39 cellular contexts compared by ENCODE assay signal in genomic region chr10:112302335-112302734, GRCh38. TPM values are rescaled to one million over a fixed set of nuclear protein-coding genes. Genes with fewer than 3 reads are reported as not detected.
"Had no signal": no experiment of that assay in that cellular context is flagged by ENCODE, and none has a peak within 500 bp of the region (broad histone marks: within the 10 kb centered on the region; RNA-seq: fewer than 3 reads in every experiment).

No MANE protein-coding gene starts in this region.

- DNase-seq: activated CD4-positive, alpha-beta memory T cell treated with anti-CD3 and anti-CD28 coated beads for 36 hours; activated CD4-positive, alpha-beta T cell treated with anti-CD3 and anti-CD28 coated beads for 36 hours; activated CD4-positive, alpha-beta T cell treated with anti-CD3 and anti-CD28 coated beads, Interleukin-2, amount 10 ng/mL, durations not matched to agents 24 days and 14 days; activated CD4-positive, CD25-positive, alpha-beta regulatory T cell; activated CD4-positive, CD25-positive, alpha-beta regulatory T cell treated with anti-CD3 and anti-CD28 coated beads, Interleukin-2, amount 50 U/mL, for 72 hours; activated CD8-positive, alpha-beta memory T cell treated with anti-CD3 and anti-CD28 coated beads, Interleukin-2, amount 10 ng/mL, durations not matched to agents 7 days and 5 days; activated CD8-positive, alpha-beta memory T cell treated with anti-CD3 and anti-CD28 coated beads, Interleukin-2, amount 50 U/mL, for 4 hours; activated CD8-positive, alpha-beta T cell treated with anti-CD3 and anti-CD28 coated beads, Interleukin-2, amount 10 ng/mL, durations not matched to agents 7 days and 5 days; activated effector memory CD4-positive, alpha-beta T cell treated with anti-CD3 and anti-CD28 coated beads, Interleukin-2, amount 50 U/mL, for 16 hours; activated naive CD4-positive, alpha-beta T cell treated with anti-CD3 and anti-CD28 coated beads for 36 hours; activated naive CD8-positive, alpha-beta T cell treated with anti-CD3 and anti-CD28 coated beads for 36 hours; activated naive CD8-positive, alpha-beta T cell treated with anti-CD3 and anti-CD28 coated beads, Interleukin-2, amount 50 U/mL, for 24 hours; activated T-cell treated with anti-CD3 and anti-CD28 coated beads, Interleukin-2, amount 50 U/mL, for 1 hour; activated T-cell treated with anti-CD3 and anti-CD28 coated beads, Interleukin-2, amount 50 U/mL, for 48 hours; adrenal gland; amygdala; aorta; body of pancreas; caudate nucleus; cortex of kidney; dermis blood vessel endothelial cell; effector CD4-positive, alpha-beta T cell; effector memory CD8-positive, alpha-beta T cell; erythroblast; foreskin keratinocyte; gastrocnemius medialis; T-helper 1 cell; T-helper 17 cell; T1000; WERI-Rb-1 had no signal

- H3K4me3 Mint-ChIP-seq: activated CD4-positive, alpha-beta memory T cell treated with anti-CD3 and anti-CD28 coated beads for 36 hours; activated CD4-positive, alpha-beta T cell treated with anti-CD3 and anti-CD28 coated beads for 36 hours; activated CD4-positive, alpha-beta T cell treated with anti-CD3 and anti-CD28 coated beads, Interleukin-2, amount 10 ng/mL, durations not matched to agents 24 days and 14 days; activated CD8-positive, alpha-beta memory T cell treated with anti-CD3 and anti-CD28 coated beads, Interleukin-2, amount 10 ng/mL, durations not matched to agents 7 days and 5 days; activated CD8-positive, alpha-beta T cell treated with anti-CD3 and anti-CD28 coated beads, Interleukin-2, amount 10 ng/mL, durations not matched to agents 7 days and 5 days; activated naive CD4-positive, alpha-beta T cell treated with anti-CD3 and anti-CD28 coated beads for 36 hours; activated naive CD4-positive, alpha-beta T cell treated with anti-CD3 and anti-CD28 coated beads, Interleukin-2, amount 50 U/mL, for 24 hours; activated naive CD8-positive, alpha-beta T cell treated with anti-CD3 and anti-CD28 coated beads for 36 hours; activated naive CD8-positive, alpha-beta T cell treated with anti-CD3 and anti-CD28 coated beads, Interleukin-2, amount 50 U/mL, for 24 hours; activated T-helper 1 cell treated with anti-CD3 and anti-CD28 coated beads, Interleukin-12 subunit alpha, Interleukin-12 subunit beta, Interleukin-2, Interleukin-4 antibody, amounts not matched to agents 30 ng/mL and 10 ng/mL and 1 ng/mL, durations not matched to agents 14 hours and 24 hours and 36 hours; effector memory CD8-positive, alpha-beta T cell; T-helper 17 cell; T-helper 2 cell treated with Interferon-gamma antibody and Interleukin-4, amounts not matched to agents 5 μg/mL and 100 μg/mL, for 36 hours had no signal

- FAIRE-seq: colon had no signal

- H3K27me3 Mint-ChIP-seq: activated naive CD4-positive, alpha-beta T cell treated with anti-CD3 and anti-CD28 coated beads, Interleukin-2, amount 50 U/mL, for 24 hours had no signal

- H3K4me1 ChIP-seq: adrenal gland, body of pancreas, esophagus muscularis mucosa, foreskin keratinocyte had no signal

- H3K27ac ChIP-seq: adrenal gland, body of pancreas, esophagus muscularis mucosa, foreskin keratinocyte, gastrocnemius medialis, WERI-Rb-1 had no signal

- H3K36me3 Mint-ChIP-seq: activated CD4-positive, alpha-beta memory T cell treated with anti-CD3 and anti-CD28 coated beads for 36 hours; activated CD8-positive, alpha-beta memory T cell treated with anti-CD3 and anti-CD28 coated beads, Interleukin-2, amount 10 ng/mL, durations not matched to agents 7 days and 5 days; activated naive CD4-positive, alpha-beta T cell treated with anti-CD3 and anti-CD28 coated beads, Interleukin-2, amount 50 U/mL, for 24 hours; activated naive CD8-positive, alpha-beta T cell treated with anti-CD3 and anti-CD28 coated beads for 36 hours had no signal

- H3K27me3 ChIP-seq: adrenal gland, body of pancreas, esophagus muscularis mucosa, foreskin keratinocyte, gastrocnemius medialis had no signal

- ATAC-seq: activated CD4-positive, alpha-beta T cell treated with anti-CD3 and anti-CD28 coated beads for 36 hours; activated CD8-positive, alpha-beta memory T cell treated with anti-CD3 and anti-CD28 coated beads, Interleukin-2, amount 10 ng/mL, durations not matched to agents 7 days and 5 days; activated CD8-positive, alpha-beta T cell treated with anti-CD3 and anti-CD28 coated beads, Interleukin-2, amount 10 ng/mL, durations not matched to agents 7 days and 5 days; activated naive CD8-positive, alpha-beta T cell treated with anti-CD3 and anti-CD28 coated beads, Interleukin-2, amount 50 U/mL, for 24 hours; body of pancreas; effector memory CD8-positive, alpha-beta T cell; foreskin keratinocyte; gastrocnemius medialis; T-helper 17 cell had no signal

- H3K4me3 ChIP-seq: adrenal gland, body of pancreas, esophagus muscularis mucosa, gastrocnemius medialis had no signal

- H3K36me3 ChIP-seq: adrenal gland, esophagus muscularis mucosa, gastrocnemius medialis, WERI-Rb-1 had no signal

- H3K4me1 Mint-ChIP-seq: activated CD4-positive, alpha-beta T cell treated with anti-CD3 and anti-CD28 coated beads for 36 hours; activated CD4-positive, alpha-beta T cell treated with anti-CD3 and anti-CD28 coated beads, Interleukin-2, amount 10 ng/mL, durations not matched to agents 24 days and 14 days; activated CD8-positive, alpha-beta memory T cell treated with anti-CD3 and anti-CD28 coated beads, Interleukin-2, amount 10 ng/mL, durations not matched to agents 7 days and 5 days; activated naive CD4-positive, alpha-beta T cell treated with anti-CD3 and anti-CD28 coated beads, Interleukin-2, amount 50 U/mL, for 24 hours; activated naive CD8-positive, alpha-beta T cell treated with anti-CD3 and anti-CD28 coated beads for 36 hours; activated naive CD8-positive, alpha-beta T cell treated with anti-CD3 and anti-CD28 coated beads, Interleukin-2, amount 50 U/mL, for 24 hours; T-helper 17 cell had no signal

- H3K9me3 ChIP-seq: adrenal gland, body of pancreas, esophagus muscularis mucosa, gastrocnemius medialis had no signal

- H3K9me3 Mint-ChIP-seq: activated CD4-positive, alpha-beta memory T cell treated with anti-CD3 and anti-CD28 coated beads for 36 hours; activated CD4-positive, alpha-beta T cell treated with anti-CD3 and anti-CD28 coated beads, Interleukin-2, amount 10 ng/mL, durations not matched to agents 24 days and 14 days; activated naive CD4-positive, alpha-beta T cell treated with anti-CD3 and anti-CD28 coated beads for 36 hours; activated naive CD4-positive, alpha-beta T cell treated with anti-CD3 and anti-CD28 coated beads, Interleukin-2, amount 50 U/mL, for 24 hours; activated naive CD8-positive, alpha-beta T cell treated with anti-CD3 and anti-CD28 coated beads for 36 hours; activated naive CD8-positive, alpha-beta T cell treated with anti-CD3 and anti-CD28 coated beads, Interleukin-2, amount 50 U/mL, for 24 hours; activated T-helper 1 cell treated with anti-CD3 and anti-CD28 coated beads, Interleukin-12 subunit alpha, Interleukin-12 subunit beta, Interleukin-2, Interleukin-4 antibody, amounts not matched to agents 30 ng/mL and 10 ng/mL and 1 ng/mL, durations not matched to agents 14 hours and 24 hours and 36 hours; activated T-helper 2 cell treated with anti-CD3 and anti-CD28 coated beads, Interferon-gamma antibody, Interleukin-2, Interleukin-4, amounts not matched to agents 10 μg/mL and 5 μg/mL and 100 μg/mL, durations not matched to agents 14 hours and 24 hours and 36 hours; effector memory CD8-positive, alpha-beta T cell; T-helper 2 cell treated with Interferon-gamma antibody and Interleukin-4, amounts not matched to agents 5 μg/mL and 100 μg/mL, for 36 hours had no signal

- H3K27ac Mint-ChIP-seq: activated CD4-positive, alpha-beta memory T cell treated with anti-CD3 and anti-CD28 coated beads for 36 hours; activated CD4-positive, alpha-beta T cell treated with anti-CD3 and anti-CD28 coated beads for 36 hours; activated CD4-positive, alpha-beta T cell treated with anti-CD3 and anti-CD28 coated beads, Interleukin-2, amount 10 ng/mL, durations not matched to agents 24 days and 14 days; activated CD8-positive, alpha-beta memory T cell treated with anti-CD3 and anti-CD28 coated beads, Interleukin-2, amount 10 ng/mL, durations not matched to agents 7 days and 5 days; activated CD8-positive, alpha-beta T cell treated with anti-CD3 and anti-CD28 coated beads, Interleukin-2, amount 10 ng/mL, durations not matched to agents 7 days and 5 days; activated naive CD4-positive, alpha-beta T cell treated with anti-CD3 and anti-CD28 coated beads for 36 hours; activated naive CD4-positive, alpha-beta T cell treated with anti-CD3 and anti-CD28 coated beads, Interleukin-2, amount 50 U/mL, for 24 hours; activated naive CD8-positive, alpha-beta T cell treated with anti-CD3 and anti-CD28 coated beads for 36 hours; activated naive CD8-positive, alpha-beta T cell treated with anti-CD3 and anti-CD28 coated beads, Interleukin-2, amount 50 U/mL, for 24 hours; activated T-helper 1 cell treated with anti-CD3 and anti-CD28 coated beads, Interleukin-12 subunit alpha, Interleukin-12 subunit beta, Interleukin-2, Interleukin-4 antibody, amounts not matched to agents 30 ng/mL and 10 ng/mL and 1 ng/mL, durations not matched to agents 14 hours and 24 hours and 36 hours; activated T-helper 2 cell treated with anti-CD3 and anti-CD28 coated beads, Interferon-gamma antibody, Interleukin-2, Interleukin-4, amounts not matched to agents 10 μg/mL and 5 μg/mL and 100 μg/mL, durations not matched to agents 14 hours and 24 hours and 36 hours; effector memory CD8-positive, alpha-beta T cell; T-helper 17 cell; T-helper 2 cell treated with Interferon-gamma antibody and Interleukin-4, amounts not matched to agents 5 μg/mL and 100 μg/mL, for 36 hours had no signal

RNA-seq across cellular contexts. Expression of gene TECTB, which starts 19.1 kb away (rescaled TPM):
- total RNA-seq: activated CD4-positive, alpha-beta memory T cell treated with anti-CD3 and anti-CD28 coated beads for 36 hours; activated CD4-positive, alpha-beta T cell treated with anti-CD3 and anti-CD28 coated beads for 36 hours; activated CD4-positive, alpha-beta T cell treated with anti-CD3 and anti-CD28 coated beads, Interleukin-2, amount 10 ng/mL, durations not matched to agents 24 days and 14 days; activated CD8-positive, alpha-beta memory T cell treated with anti-CD3 and anti-CD28 coated beads for 36 hours; activated CD8-positive, alpha-beta memory T cell treated with anti-CD3 and anti-CD28 coated beads, Interleukin-2, amount 10 ng/mL, durations not matched to agents 7 days and 5 days; activated CD8-positive, alpha-beta T cell treated with anti-CD3 and anti-CD28 coated beads, Interleukin-2, amount 10 ng/mL, durations not matched to agents 7 days and 5 days; activated naive CD4-positive, alpha-beta T cell treated with anti-CD3 and anti-CD28 coated beads for 36 hours; activated naive CD8-positive, alpha-beta T cell treated with anti-CD3 and anti-CD28 coated beads for 36 hours; activated T-helper 1 cell treated with anti-CD3 and anti-CD28 coated beads, Interleukin-12 subunit alpha, Interleukin-12 subunit beta, Interleukin-2, Interleukin-4 antibody, amounts not matched to agents 30 ng/mL and 10 ng/mL and 1 ng/mL, durations not matched to agents 14 hours and 24 hours and 36 hours; activated T-helper 2 cell treated with anti-CD3 and anti-CD28 coated beads, Interferon-gamma antibody, Interleukin-2, Interleukin-4, amounts not matched to agents 10 μg/mL and 5 μg/mL and 100 μg/mL, durations not matched to agents 14 hours and 24 hours and 36 hours; adrenal gland; aorta; body of pancreas; chondrocyte; dermis blood vessel endothelial cell; foreskin keratinocyte; gastrocnemius medialis; glomerular endothelial cell; T-helper 17 cell had no signal
- polyA plus RNA-seq: adrenal gland, aorta, foreskin keratinocyte had no signal
